ENCODE assay signal across 2 cellular contexts in genomic region chr6:12170351-12171079, GRCh38.
A peak's percentile ranks its signal among the peaks of the same experiment; 100 is the strongest.
TF ChIP-seq lines count a peak whose summit lies in the region.

No MANE protein-coding gene starts in this region.

TF ChIP-seq in H1, 55 proteins besides CTCF, POLR2A, EP300 and RAD21:
- no peak for TF ChIP-seq PHF8 (conservative IDR thresholded peaks at IDR 0.05; ENCODE audit: low read depth, low read length)
- TF ChIP-seq GTF2F1 (IDR thresholded peaks at IDR 0.05; ENCODE audit: borderline replicate concordance, low read depth, low read length): no peak

TF ChIP-seq in HepG2, 621 proteins besides CTCF, POLR2A, EP300 and RAD21:
- TF ChIP-seq RARG (CRISPR knock-in tag; IDR thresholded peaks at IDR 0.05; ENCODE audit: low read depth) (no peak), CEBPG (CRISPR knock-in tag; IDR thresholded peaks at IDR 0.05) (0 out of 2 replicates have a peak, but pooled peaks have one; percentile 15), ESRRA (CRISPR knock-in tag; IDR thresholded peaks at IDR 0.05; ENCODE audit: low read depth) (no peak), PAX8 (CRISPR knock-in tag; IDR thresholded peaks at IDR 0.05; ENCODE audit: borderline replicate concordance) (no peak), CEBPB (IDR thresholded peaks at IDR 0.05; ENCODE audit: borderline replicate concordance, low read depth, low read length) (peak; percentile 82)
TF ChIP-seq in HepG2: peak in this region for 2.
